8 cellular contexts compared by ENCODE assay signal in the genomic region with DNA sequence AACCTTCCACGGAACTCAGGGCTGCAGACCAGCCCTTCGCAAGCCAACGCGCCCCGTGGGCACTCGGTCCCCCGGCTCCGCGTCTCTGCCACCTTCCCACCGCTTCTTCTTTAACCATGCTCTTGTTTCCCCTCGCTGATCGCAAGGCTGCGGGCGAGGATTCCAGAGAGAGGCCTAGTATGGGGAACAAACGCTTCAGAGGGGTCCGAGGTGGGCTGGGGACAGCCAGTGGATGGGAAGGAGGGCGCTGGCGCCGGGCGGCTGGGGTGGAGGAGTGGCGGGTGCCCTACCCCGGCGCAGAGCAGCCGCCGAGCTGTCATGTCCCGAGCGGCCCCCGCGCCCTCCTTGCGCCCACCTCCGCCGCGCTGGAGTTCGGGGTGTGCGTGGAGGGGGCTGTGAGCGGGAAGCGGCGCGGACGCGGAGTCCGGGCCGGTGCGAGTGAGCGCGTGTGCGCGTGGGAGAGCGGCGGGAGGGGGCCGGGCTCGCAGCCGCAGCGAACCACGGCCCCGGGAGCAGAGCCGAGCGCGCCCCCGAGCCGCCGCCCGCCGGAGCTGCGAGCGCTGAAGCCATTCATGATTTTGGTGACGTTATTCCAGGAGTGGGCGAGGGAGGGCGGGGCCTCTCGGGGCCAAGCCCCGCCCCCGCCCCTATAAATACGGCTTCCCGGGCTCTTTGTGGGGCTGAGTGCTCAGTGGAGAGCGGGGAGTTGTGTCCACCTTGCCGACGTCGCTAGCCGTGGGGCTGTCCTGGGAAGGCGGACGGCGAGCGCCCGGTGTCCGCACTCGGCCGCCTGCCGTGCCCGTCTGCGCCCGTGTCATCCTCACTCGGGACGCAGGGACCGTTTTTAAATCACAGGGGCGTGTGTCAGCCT. TPM values are rescaled to one million over a fixed set of nuclear protein-coding genes. Genes with fewer than 3 reads are reported as not detected.
DNase-seq lines count a peak whose midpoint lies in the region; ATAC-seq and TF ChIP-seq lines count a peak whose summit lies in the region.

TSS of gene LBH (plus strand) at position 680 of the 871 bp plus-strand sequence. CDS start 205 bp downstream, outside the sequence.

- ATAC-seq in HG02763 (IDR thresholded peaks at IDR 0.05; ENCODE audit: unreplicated experiment) (peak; percentile 51), HG02870 (IDR thresholded peaks at IDR 0.05; ENCODE audit: unreplicated experiment) (no peak)

- peak within 1 kb of the TSS; percentile 80 for H3K27ac Mint-ChIP-seq in chondrocyte (ENCODE audit: unreplicated experiment)

- peak; percentile 95 for DNase-seq in GM13976 (ENCODE audit: low spot score)
- DNase-seq in NCI-H2107 (lab: John Stamatoyannopoulos, UW), result peak; percentile 66
- DNase-seq in activated CD4-positive, alpha-beta T cell treated with anti-CD3 and anti-CD28 coated beads for 24 hours (ENCODE audit: low read depth in 2 of 2), result peak; percentile 78 to 88
- no peak for DNase-seq in chondrocyte (ENCODE audit: low spot score)
- peak; percentile 86 for DNase-seq in kidney tubule cell (ENCODE audit: low spot score)
- DNase-seq in stimulated activated CD4-positive, alpha-beta T cell treated with anti-CD3 and anti-CD28 coated beads, Interleukin-1b, Interleukin-23, amount 100 ng/mL, for 24 hours (ENCODE audit: low read depth in 4 of 4, low spot score in 1 of 4), result peak; percentile 80 to 89 (median 82)

- peak within 1 kb of the TSS; percentile 84 for H3K4me3 Mint-ChIP-seq in chondrocyte (ENCODE audit: unreplicated experiment)

- TF ChIP-seq CTCF in GM13976 (IDR thresholded peaks at IDR 0.05; ENCODE audit: borderline replicate concordance, control extremely low read depth, extremely low read depth, insufficient read depth, missing control alignments) (peak; percentile 33), chondrocyte (IDR thresholded peaks at IDR 0.05) (no peak)

- in situ Hi-C loops in GM13976 (cut with MboI; ENCODE audit: low sequenced_read_pairs, unreplicated experiment), result no loop called here

- H3K36me3 Mint-ChIP-seq in chondrocyte (ENCODE audit: low read depth), result peaks cover 8% of the 10 kb centered on the region

- H3K4me1 Mint-ChIP-seq in chondrocyte (ENCODE audit: low read depth), result peaks cover 50% of the 10 kb centered on the region

- H3K9me3 Mint-ChIP-seq in chondrocyte (ENCODE audit: low read depth), result no peaks in the 10 kb centered on the region

- no peaks in the 10 kb centered on the region for H3K27me3 Mint-ChIP-seq in chondrocyte (ENCODE audit: low read depth)

RNA-seq across cellular contexts. Expression of gene LBH, which starts in this region (rescaled TPM):
- 88.6 to 96.6 TPM (median 88.8 TPM) in 3 replicates for total RNA-seq in chondrocyte
